Comparison of ENCODE assay signal across 1 cellular context in the genomic region with DNA sequence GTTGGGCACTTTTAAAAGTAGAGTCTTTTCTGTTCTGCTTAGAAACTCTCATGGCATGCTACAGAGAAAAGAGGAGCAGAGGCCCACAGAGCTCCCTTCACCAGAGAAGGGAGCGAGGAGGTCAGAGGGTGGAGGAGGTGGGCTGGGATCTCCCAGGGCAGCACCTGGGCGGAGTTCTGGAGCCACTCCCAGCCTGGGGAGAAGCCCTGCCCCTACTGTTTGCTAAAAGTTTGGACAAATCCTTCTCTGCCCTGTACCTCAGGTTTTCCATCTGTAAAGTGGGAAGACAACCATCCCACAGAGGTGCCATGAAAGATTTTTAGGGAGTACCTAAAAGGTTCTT.
TF ChIP-seq lines count a peak whose summit lies in the region.

No MANE protein-coding gene starts in this region.

TF ChIP-seq in neural cell, 6 proteins besides CTCF, POLR2A, EP300 and RAD21 (continued from another document):
- TF ChIP-seq, protein P1, sequence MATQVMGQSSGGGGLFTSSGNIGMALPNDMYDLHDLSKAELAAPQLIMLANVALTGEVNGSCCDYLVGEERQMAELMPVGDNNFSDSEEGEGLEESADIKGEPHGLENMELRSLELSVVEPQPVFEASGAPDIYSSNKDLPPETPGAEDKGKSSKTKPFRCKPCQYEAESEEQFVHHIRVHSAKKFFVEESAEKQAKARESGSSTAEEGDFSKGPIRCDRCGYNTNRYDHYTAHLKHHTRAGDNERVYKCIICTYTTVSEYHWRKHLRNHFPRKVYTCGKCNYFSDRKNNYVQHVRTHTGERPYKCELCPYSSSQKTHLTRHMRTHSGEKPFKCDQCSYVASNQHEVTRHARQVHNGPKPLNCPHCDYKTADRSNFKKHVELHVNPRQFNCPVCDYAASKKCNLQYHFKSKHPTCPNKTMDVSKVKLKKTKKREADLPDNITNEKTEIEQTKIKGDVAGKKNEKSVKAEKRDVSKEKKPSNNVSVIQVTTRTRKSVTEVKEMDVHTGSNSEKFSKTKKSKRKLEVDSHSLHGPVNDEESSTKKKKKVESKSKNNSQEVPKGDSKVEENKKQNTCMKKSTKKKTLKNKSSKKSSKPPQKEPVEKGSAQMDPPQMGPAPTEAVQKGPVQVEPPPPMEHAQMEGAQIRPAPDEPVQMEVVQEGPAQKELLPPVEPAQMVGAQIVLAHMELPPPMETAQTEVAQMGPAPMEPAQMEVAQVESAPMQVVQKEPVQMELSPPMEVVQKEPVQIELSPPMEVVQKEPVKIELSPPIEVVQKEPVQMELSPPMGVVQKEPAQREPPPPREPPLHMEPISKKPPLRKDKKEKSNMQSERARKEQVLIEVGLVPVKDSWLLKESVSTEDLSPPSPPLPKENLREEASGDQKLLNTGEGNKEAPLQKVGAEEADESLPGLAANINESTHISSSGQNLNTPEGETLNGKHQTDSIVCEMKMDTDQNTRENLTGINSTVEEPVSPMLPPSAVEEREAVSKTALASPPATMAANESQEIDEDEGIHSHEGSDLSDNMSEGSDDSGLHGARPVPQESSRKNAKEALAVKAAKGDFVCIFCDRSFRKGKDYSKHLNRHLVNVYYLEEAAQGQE (IDR thresholded peaks at IDR 0.05; ENCODE audit: borderline replicate concordance) = no peak
- no peak for TF ChIP-seq TAF1 (IDR thresholded peaks at IDR 0.05; ENCODE audit: low read depth)
